8 cellular contexts compared by ENCODE assay signal in the genomic region with DNA sequence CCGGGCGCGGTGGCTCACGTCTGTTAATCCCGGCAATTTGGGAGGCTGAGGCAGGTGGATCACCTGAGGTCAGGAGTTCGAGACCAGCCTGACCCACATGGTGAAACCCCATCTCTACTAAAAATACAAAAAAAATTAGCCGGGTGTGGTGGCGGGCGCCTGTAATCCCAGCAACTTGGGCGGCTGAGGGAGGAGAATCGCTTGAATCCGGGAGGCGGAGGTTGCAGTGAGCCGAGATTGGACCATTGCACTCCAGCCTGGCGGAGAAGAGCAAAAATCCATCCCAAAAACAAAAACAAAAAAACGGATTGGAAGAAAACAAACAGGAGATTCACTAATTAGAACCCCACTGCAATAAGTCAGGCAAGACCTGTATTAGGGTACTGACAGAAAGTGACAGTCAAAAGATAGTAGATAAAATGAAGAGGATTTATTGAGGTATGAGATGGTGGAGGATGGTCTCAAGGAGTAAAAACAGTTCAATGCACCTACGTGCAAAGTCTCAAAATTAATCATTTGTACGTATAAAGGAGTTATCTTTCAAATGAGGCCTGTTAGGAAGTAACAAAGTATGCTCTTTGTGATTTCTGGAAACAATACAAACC. TPM values are rescaled to one million over a fixed set of nuclear protein-coding genes. Genes with fewer than 3 reads are reported as not detected.
DNase-seq lines count a peak whose midpoint lies in the region; ATAC-seq and TF ChIP-seq lines count a peak whose summit lies in the region.
"Not testable (repeated sequence)": the region's sequence is repeated elsewhere in the genome, so short reads cannot be mapped to it uniquely, and the experiment has no call there.
"Had no signal": no experiment of that assay in that cellular context is flagged by ENCODE, and none has a peak within 500 bp of the region (broad histone marks: within the 10 kb centered on the region; RNA-seq: fewer than 3 reads in every experiment).

No MANE protein-coding gene starts in this region.

- not testable (repeated sequence) for H3K27me3 Mint-ChIP-seq in activated T-cell treated with anti-CD3 and anti-CD28 coated beads, Interleukin-2, amount 50 U/mL, for 72 hours (ENCODE audit: low read depth)

- H3K9me2 ChIP-seq in PC-3 (replicated peaks; ENCODE audit: low read length) = not testable (repeated sequence)

- peaks cover 9 to 22% of the 10 kb centered on the region in 2 donors for H3K36me3 Mint-ChIP-seq in activated T-cell treated with anti-CD3 and anti-CD28 coated beads, Interleukin-2, amount 50 U/mL, for 72 hours (ENCODE audit: insufficient read depth in 2 of 2)

- DNase-seq in PC-3; activated T-cell treated with anti-CD3 and anti-CD28 coated beads, Interleukin-2, amount 50 U/mL, for 72 hours; colonic mucosa; left ventricle myocardium inferior: not testable (repeated sequence)

- H3F3A ChIP-seq in PC-3 (ENCODE audit: low read length, unreplicated experiment) = not testable (repeated sequence)

- H3K36me3 ChIP-seq in PC-3 (ENCODE audit: low read depth, low read length) (peaks cover 23% of the 10 kb centered on the region; the same call in 1 of the 2 replicates), left ventricle myocardium inferior (peaks cover 37% of the 10 kb centered on the region), muscle layer of colon (ENCODE audit: insufficient read depth, low read length) (peaks cover 20% of the 10 kb centered on the region), skeletal muscle tissue (ENCODE audit: control insufficient read depth in 3 of 3, insufficient read depth in 3 of 3, low read length in 3 of 3) (peaks cover 13 to 23% (median 20%) of the 10 kb centered on the region in 3 donors)
- not testable (repeated sequence) for H3K36me3 ChIP-seq in colonic mucosa

- H3K27me3 ChIP-seq in PC-3 (ENCODE audit: low read length); colonic mucosa; left ventricle myocardium inferior (ENCODE audit: low read depth); muscle layer of colon (ENCODE audit: control insufficient read depth in 1 of 2, insufficient read depth in 2 of 2, low read length in 2 of 2); skeletal muscle tissue (ENCODE audit: control insufficient read depth in 3 of 3, insufficient read depth in 3 of 3, low read length in 3 of 3): not testable (repeated sequence)

- not testable (repeated sequence) for H3K9me3 ChIP-seq in PC-3 (ENCODE audit: low read length); colonic mucosa; left ventricle myocardium inferior (replicated peaks); muscle layer of colon (ENCODE audit: low read length); skeletal muscle tissue (ENCODE audit: control insufficient read depth in 3 of 3, low read length in 3 of 3)

- H3K4me1 ChIP-seq in PC-3 (ENCODE audit: insufficient read depth, low read length) = peaks cover 18% of the 10 kb centered on the region
- H3K4me1 ChIP-seq in colonic mucosa = peaks cover 11% of the 10 kb centered on the region
- H3K4me1 ChIP-seq in left ventricle myocardium inferior = peaks cover 26% of the 10 kb centered on the region
- not testable (repeated sequence) for H3K4me1 ChIP-seq in muscle layer of colon (ENCODE audit: insufficient read depth, low read length)
- peaks cover 0 to 18% (median 7%) of the 10 kb centered on the region in 3 donors for H3K4me1 ChIP-seq in skeletal muscle tissue (ENCODE audit: control insufficient read depth in 3 of 3, insufficient read depth in 3 of 3, low read length in 3 of 3)

- H3K4me3 ChIP-seq in PC-3 (ENCODE audit: low read length) (peak overlapping the region; percentile 85), colonic mucosa (peak overlapping the region; percentile 89), left ventricle myocardium inferior (peak overlapping the region; percentile 80), muscle layer of colon (ENCODE audit: low read depth in 1 of 2, low read length in 2 of 2) (peak overlapping the region; percentile 83 to 91), skeletal muscle tissue (ENCODE audit: low read length in 3 of 3) (peak overlapping the region; percentile 97 to 99 (median 98))

- intact Hi-C loops in PC-3 (cut with micrococcal nuclease); left ventricle myocardium inferior (cut with micrococcal nuclease): not testable (repeated sequence)
- intact Hi-C loops in colonic mucosa (cut with DNase I) = loop anchor here (10.0 kb wide), 1 partner anchor 94 kb away; no protein-coding TSS in a partner anchor

- H2AFZ ChIP-seq in PC-3 (ENCODE audit: low read length) = peak overlapping the region; percentile 89

- BruUV-seq in PC-3 (replicated peaks; lab: Mats Ljungman, UMichigan) = not testable (repeated sequence)

- CTCF ChIA-PET in PC-3 (lab: Charles Lee) = interaction anchor here (0.8 kb wide), 1 partner anchor 400 kb away, joined by 4 read pairs; the partner anchor contains the start of gene MOB1A

- ATAC-seq in GM21723 (IDR thresholded peaks at IDR 0.05; ENCODE audit: unreplicated experiment) = peak; percentile 6
- ATAC-seq in PC-3; activated T-cell treated with anti-CD3 and anti-CD28 coated beads, Interleukin-2, amount 50 U/mL, for 72 hours (replicated peaks in 1 of 2): not testable (repeated sequence)

- H3K9ac ChIP-seq in PC-3 (ENCODE audit: low read length) = peak overlapping the region; percentile 87
- H3K9ac ChIP-seq in colonic mucosa (ENCODE audit: low read depth in 2 of 2, low read length in 2 of 2) = peak overlapping the region; percentile 95
- H3K9ac ChIP-seq in muscle layer of colon (ENCODE audit: low read length) = peak overlapping the region; percentile 93
- H3K9ac ChIP-seq in skeletal muscle tissue (ENCODE audit: low read depth in 1 of 3, low read length in 3 of 3) = peak overlapping the region; percentile 98 to 100 (median 98)

- not testable (repeated sequence) for TF ChIP-seq CTCF in PC-3 (conservative IDR thresholded peaks at IDR 0.05; ENCODE audit: low read depth, low read length); colonic mucosa (IDR thresholded peaks at IDR 0.05); left ventricle myocardium inferior (IDR thresholded peaks at IDR 0.05; ENCODE audit: borderline replicate concordance)

- H3K27ac ChIP-seq in PC-3 (ENCODE audit: low read length) = not testable (repeated sequence)
- H3K27ac ChIP-seq in colonic mucosa (peak overlapping the region; percentile 86), left ventricle myocardium inferior (replicated peaks) (peak overlapping the region; percentile 94), muscle layer of colon (ENCODE audit: low read depth, low read length) (peak overlapping the region; percentile 92), skeletal muscle tissue (ENCODE audit: low read depth, low read length) (peak overlapping the region; percentile 91)

- not testable (repeated sequence) for H4K20me1 ChIP-seq in PC-3 (ENCODE audit: low read length)

- peak overlapping the region; percentile 97 for H3K4me3 Mint-ChIP-seq in activated T-cell treated with anti-CD3 and anti-CD28 coated beads, Interleukin-2, amount 50 U/mL, for 72 hours

- peak overlapping the region; percentile 97 for H3K27ac Mint-ChIP-seq in activated T-cell treated with anti-CD3 and anti-CD28 coated beads, Interleukin-2, amount 50 U/mL, for 72 hours

- H3K4me1 Mint-ChIP-seq in activated T-cell treated with anti-CD3 and anti-CD28 coated beads, Interleukin-2, amount 50 U/mL, for 72 hours (ENCODE audit: low read depth) = peaks cover 17% of the 10 kb centered on the region

- H3K4me2 ChIP-seq in PC-3 (ENCODE audit: low read length) = peak overlapping the region; percentile 81

- not testable (repeated sequence) for H3K9me3 Mint-ChIP-seq in activated T-cell treated with anti-CD3 and anti-CD28 coated beads, Interleukin-2, amount 50 U/mL, for 72 hours

- POLR2A ChIA-PET in PC-3 (lab: Charles Lee; ENCODE audit: unreplicated experiment) = not testable (repeated sequence)

- H3K79me2 ChIP-seq in PC-3 (ENCODE audit: low read length) = peaks cover 34% of the 10 kb centered on the region

RNA-seq across cellular contexts. Expression of gene DUSP11, which starts 0.9 kb away (rescaled TPM):
- total RNA-seq in PC-3 (2014; rRNA removed) = 17.5 and 30.4 TPM in 2 replicates
- total RNA-seq in activated T-cell treated with anti-CD3 and anti-CD28 coated beads, Interleukin-2, amount 50 U/mL, for 72 hours = 10 to 100 TPM; 35.1 to 35.8 TPM
- total RNA-seq in colonic mucosa = 10 to 100 TPM; 19.1 to 19.2 TPM
- total RNA-seq in left ventricle myocardium inferior = 10.6 TPM
- total RNA-seq in skeletal muscle tissue = 28.2 TPM

RNA-seq across cellular contexts. Expression of gene C2orf78, which starts 5.0 kb away (rescaled TPM):
- total RNA-seq in PC-3 (2014; rRNA removed) = not detected in 2 replicates
- not detected for total RNA-seq in activated T-cell treated with anti-CD3 and anti-CD28 coated beads, Interleukin-2, amount 50 U/mL, for 72 hours
- total RNA-seq in colonic mucosa = not detected
- not detected for total RNA-seq in left ventricle myocardium inferior
- not detected for total RNA-seq in skeletal muscle tissue
- total RNA-seq: left colon had no signal

RNA-seq across cellular contexts. Expression of gene TPRKB, which starts 41.8 kb away (rescaled TPM):
- 42.2 and 51.4 TPM in 2 replicates for total RNA-seq in PC-3 (2014; rRNA removed)
- total RNA-seq in activated T-cell treated with anti-CD3 and anti-CD28 coated beads, Interleukin-2, amount 50 U/mL, for 72 hours = 10 to 100 TPM; 30.1 to 30.3 TPM
- 10 to 100 TPM; 28.2 to 37.5 TPM for total RNA-seq in colonic mucosa
- total RNA-seq in left ventricle myocardium inferior = 30.6 TPM
- 18.8 TPM for total RNA-seq in skeletal muscle tissue

RNA-seq across cellular contexts. Expression of gene STAMBP, which starts 49.8 kb away (rescaled TPM):
- total RNA-seq in PC-3 (2014; rRNA removed) (23.8 and 32.2 TPM in 2 replicates), colonic mucosa (10 to 100 TPM; 49.5 to 54.7 TPM), left ventricle myocardium inferior (35.5 TPM), skeletal muscle tissue (12.0 TPM)
- total RNA-seq in activated T-cell treated with anti-CD3 and anti-CD28 coated beads, Interleukin-2, amount 50 U/mL, for 72 hours = 100 to 1,000 TPM; 101 to 107 TPM
